9 cellular contexts compared by ENCODE assay signal in the genomic region with DNA sequence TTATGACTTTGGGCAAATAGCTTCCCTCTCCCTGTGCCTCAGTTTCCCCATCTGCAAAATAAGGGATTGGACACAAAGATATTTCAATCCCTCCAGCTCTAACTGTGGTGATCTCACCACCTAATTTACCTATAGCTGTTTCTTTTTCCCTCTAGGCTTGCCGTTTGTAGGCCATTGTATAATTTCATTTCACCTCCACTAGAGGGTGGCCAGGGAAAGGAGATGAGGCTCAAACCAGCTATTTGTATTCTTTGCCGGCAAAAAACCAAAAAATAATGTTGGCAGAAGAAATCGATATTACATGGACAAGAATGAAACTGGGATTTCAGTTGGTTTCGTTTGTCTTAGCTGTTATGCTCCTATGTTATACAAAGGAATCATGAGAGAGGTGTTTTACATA. TPM values are rescaled to one million over a fixed set of nuclear protein-coding genes. Genes with fewer than 3 reads are reported as not detected.
A peak's percentile ranks its signal among the peaks of the same experiment; 100 is the strongest.
DNase-seq lines count a peak whose midpoint lies in the region; ATAC-seq and TF ChIP-seq lines count a peak whose summit lies in the region.
"Had no signal": no experiment of that assay in that cellular context is flagged by ENCODE, and none has a peak within 500 bp of the region (broad histone marks: within the 10 kb centered on the region; RNA-seq: fewer than 3 reads in every experiment).

No MANE protein-coding gene starts in this region.

- no peak overlapping the region for H2AK5ac ChIP-seq in H9 (ENCODE audit: insufficient read length, low read length)

- no peak for TF ChIP-seq EP300 in upper lobe of left lung (IDR thresholded peaks at IDR 0.05)

- peak; percentile 0 for DNase-seq in activated T-cell treated with anti-CD3 and anti-CD28 coated beads for 24 hours (ENCODE audit: low read depth)
- no peak for DNase-seq in activated T-cell treated with anti-CD3 and anti-CD28 coated beads for 4 hours
- no peak for DNase-seq in H9
- DNase-seq in NCI-H2227 treated with DMSO at 0.1 percent for 48 hours (lab: John Stamatoyannopoulos, UW) = peak; percentile 66
- DNase-seq in activated naive CD8-positive, alpha-beta T cell treated with anti-CD3 and anti-CD28 coated beads, Interleukin-2, amount 10 ng/mL, durations not matched to agents 7 days and 5 days = no peak
- DNase-seq in iPS-NIHi7 (ENCODE audit: extremely low spot score) = peak; percentile 61
- DNase-seq in upper lobe of left lung = no peak
- DNase-seq in NCI-H1048 (lab: John Stamatoyannopoulos, UW) = no peak

- H3K27ac ChIP-seq in H9 (ENCODE audit: insufficient read length, low read depth, low read length) (no peak overlapping the region), upper lobe of left lung (no peak overlapping the region)

- TF ChIP-seq CTCF in H9 (conservative IDR thresholded peaks at IDR 0.05) = peak; percentile 63
- TF ChIP-seq CTCF in upper lobe of left lung (IDR thresholded peaks at IDR 0.05) = peak in 5 of 6 experiments; percentile 30 to 52 (median 37)

- H3K9me3 Mint-ChIP-seq in H9 = peaks cover 0 to 26% of the 10 kb centered on the region in 2 experiments; a peak in 3 of 5 replicates
- H3K9me3 Mint-ChIP-seq in activated naive CD8-positive, alpha-beta T cell treated with anti-CD3 and anti-CD28 coated beads, Interleukin-2, amount 10 ng/mL, durations not matched to agents 7 days and 5 days = no peaks in the 10 kb centered on the region
- H3K9me3 Mint-ChIP-seq: dendritic cell treated with granulocyte-macrophage colony-stimulating factor and Interleukin-4, amounts not matched to agents 40 ng/mL and 50 ng/mL, for 4 days had no signal

- peak; percentile 56 for ATAC-seq in activated naive CD8-positive, alpha-beta T cell treated with anti-CD3 and anti-CD28 coated beads, Interleukin-2, amount 10 ng/mL, durations not matched to agents 7 days and 5 days (ENCODE audit: low read depth)
- ATAC-seq in upper lobe of left lung (ENCODE audit: low FRiP score in 2 of 2) = peak in 1 of 2 donors; percentile 45

- no peak overlapping the region for H2BK15ac ChIP-seq in H9 (ENCODE audit: low read depth, low read length)

- H3K23ac ChIP-seq in H9 (ENCODE audit: insufficient read length, low read depth, low read length) = no peak overlapping the region

- no peak for TF ChIP-seq POLR2A in upper lobe of left lung (IDR thresholded peaks at IDR 0.05)

- no peak overlapping the region for H4K8ac ChIP-seq in H9 (replicated peaks; ENCODE audit: insufficient read length, low read depth, low read length)

- no peak overlapping the region for H2BK120ac ChIP-seq in H9 (ENCODE audit: low read depth, low read length, poor library complexity, severe bottlenecking)

- H2AFZ ChIP-seq in H9 (ENCODE audit: low read length) = no peak overlapping the region

- no peak overlapping the region for H2BK5ac ChIP-seq in H9 (ENCODE audit: insufficient read length, low read length)

- H3K27me3 ChIP-seq in H9 (ENCODE audit: insufficient read depth, low read length) (no peaks in the 10 kb centered on the region), upper lobe of left lung (no peaks in the 10 kb centered on the region)

- no peak overlapping the region for H3K4me3 ChIP-seq in upper lobe of left lung

- H3K27ac Mint-ChIP-seq in H9 = no peak overlapping the region
- H3K27ac Mint-ChIP-seq in activated naive CD8-positive, alpha-beta T cell treated with anti-CD3 and anti-CD28 coated beads, Interleukin-2, amount 10 ng/mL, durations not matched to agents 7 days and 5 days = no peak overlapping the region
- H3K27ac Mint-ChIP-seq: dendritic cell treated with granulocyte-macrophage colony-stimulating factor and Interleukin-4, amounts not matched to agents 40 ng/mL and 50 ng/mL, for 4 days had no signal

- no peak overlapping the region for H2BK12ac ChIP-seq in H9 (ENCODE audit: insufficient read length, low read depth, low read length)

- H3K9ac ChIP-seq in H9 (ENCODE audit: extremely low read depth, insufficient read length, low read length) = no peak overlapping the region

- H3K4me1 ChIP-seq in H9 (ENCODE audit: insufficient read depth, low read length) = no peaks in the 10 kb centered on the region
- H3K4me1 ChIP-seq in upper lobe of left lung = no peaks in the 10 kb centered on the region

- peaks cover 0 to 3% (median 0%) of the 10 kb centered on the region in 3 experiments; a peak in 1 of 7 replicates for H3K36me3 Mint-ChIP-seq in H9 (ENCODE audit: insufficient read depth in 1 of 3, low read depth in 3 of 3)
- H3K36me3 Mint-ChIP-seq in activated naive CD8-positive, alpha-beta T cell treated with anti-CD3 and anti-CD28 coated beads, Interleukin-2, amount 10 ng/mL, durations not matched to agents 7 days and 5 days = no peaks in the 10 kb centered on the region

- H3K27me3 Mint-ChIP-seq in H9 (ENCODE audit: low read depth) = no peaks in the 10 kb centered on the region
- no peaks in the 10 kb centered on the region for H3K27me3 Mint-ChIP-seq in activated naive CD8-positive, alpha-beta T cell treated with anti-CD3 and anti-CD28 coated beads, Interleukin-2, amount 10 ng/mL, durations not matched to agents 7 days and 5 days
- H3K27me3 Mint-ChIP-seq: dendritic cell treated with granulocyte-macrophage colony-stimulating factor and Interleukin-4, amounts not matched to agents 40 ng/mL and 50 ng/mL, for 4 days had no signal

- H4K20me1 ChIP-seq in H9 (ENCODE audit: control insufficient read depth, insufficient read depth, insufficient read length) = no peaks in the 10 kb centered on the region

- no peaks in the 10 kb centered on the region for H3K79me1 ChIP-seq in H9 (ENCODE audit: insufficient read depth, low read depth, low read length, poor library complexity, severe bottlenecking)

- H3K36me3 ChIP-seq in upper lobe of left lung = no peaks in the 10 kb centered on the region

- H3K56ac ChIP-seq in H9 (ENCODE audit: insufficient read length, low read depth, low read length) = no peak overlapping the region

- H4K5ac ChIP-seq in H9 (ENCODE audit: insufficient read length, low read depth, low read length) = no peak overlapping the region

- no peak overlapping the region for H3K4ac ChIP-seq in H9 (ENCODE audit: low read depth, low read length)

- no peak overlapping the region for H3K4me2 ChIP-seq in H9 (ENCODE audit: insufficient read depth, insufficient read length, low read length)

- H3K4me3 Mint-ChIP-seq in H9 = no peak overlapping the region
- H3K4me3 Mint-ChIP-seq in activated naive CD8-positive, alpha-beta T cell treated with anti-CD3 and anti-CD28 coated beads, Interleukin-2, amount 10 ng/mL, durations not matched to agents 7 days and 5 days = no peak overlapping the region
- H3K4me3 Mint-ChIP-seq: dendritic cell treated with granulocyte-macrophage colony-stimulating factor and Interleukin-4, amounts not matched to agents 40 ng/mL and 50 ng/mL, for 4 days had no signal

- POLR2A ChIA-PET in activated naive CD8-positive, alpha-beta T cell treated with anti-CD3 and anti-CD28 coated beads, Interleukin-2, amount 10 ng/mL, durations not matched to agents 7 days and 5 days (lab: Charles Lee) = no interaction called here

- no peak overlapping the region for H3T11ph ChIP-seq in H9 (ENCODE audit: low read length)

- peaks cover 0 to 3% of the 10 kb centered on the region in 2 experiments; a peak in 1 of 4 replicates for H3K4me1 Mint-ChIP-seq in H9
- peaks cover 3% of the 10 kb centered on the region for H3K4me1 Mint-ChIP-seq in activated naive CD8-positive, alpha-beta T cell treated with anti-CD3 and anti-CD28 coated beads, Interleukin-2, amount 10 ng/mL, durations not matched to agents 7 days and 5 days

- H3K9me3 ChIP-seq in H9 (ENCODE audit: control insufficient read depth, low read depth, low read length) (peaks cover 6% of the 10 kb centered on the region), upper lobe of left lung (no peaks in the 10 kb centered on the region)

- H3K79me2 ChIP-seq in H9 (ENCODE audit: insufficient read depth, low read length) = no peaks in the 10 kb centered on the region

- no CpG with 5 or more reads among the region's 4 CpGs for WGBS in H9 (ENCODE audit: extremely low coverage, insufficient read length, low lambda C conversion rate)
- 6 to 36% methylated on average over 4 of the region's 4 CpGs for WGBS in upper lobe of left lung, 2 donors

- no peak overlapping the region for H4K91ac ChIP-seq in H9 (ENCODE audit: insufficient read length, low read depth, low read length)

- no peaks in the 10 kb centered on the region for H3K23me2 ChIP-seq in H9 (ENCODE audit: insufficient read length, low read depth, low read length, poor library complexity, severe bottlenecking)

- H3K14ac ChIP-seq in H9 (ENCODE audit: insufficient read depth, low read length) = no peak overlapping the region

- H2BK20ac ChIP-seq in H9 (ENCODE audit: low read depth, low read length, poor library complexity, severe bottlenecking) = no peak overlapping the region

- no peak overlapping the region for H3K18ac ChIP-seq in H9 (ENCODE audit: insufficient read length, low read depth, low read length)

RNA-seq across cellular contexts. Expression of a gene that starts 36.1 kb away (rescaled TPM):
- 6.2 and 6.5 TPM in 2 replicates for total RNA-seq in H9 (2021)
- 10 to 100 TPM; 71.9 to 80.4 TPM for total RNA-seq in activated naive CD8-positive, alpha-beta T cell treated with anti-CD3 and anti-CD28 coated beads, Interleukin-2, amount 10 ng/mL, durations not matched to agents 7 days and 5 days
- total RNA-seq in upper lobe of left lung = 10 to 100 TPM; 20.6 to 51.6 (median 42.1) TPM

Comparison
In these comparisons a context has a peak if more than half of its experiments do, and no peak if none do; other contexts are left out.
1. DNase-seq: peak in activated T-cell treated with anti-CD3 and anti-CD28 coated beads for 24 hours (single experiment), NCI-H2227 treated with DMSO at 0.1 percent for 48 hours (single experiment) and iPS-NIHi7 (single experiment); none in activated T-cell treated with anti-CD3 and anti-CD28 coated beads for 4 hours (single experiment), H9 (single experiment), activated naive CD8-positive, alpha-beta T cell treated with anti-CD3 and anti-CD28 coated beads, Interleukin-2, amount 10 ng/mL, durations not matched to agents 7 days and 5 days (single experiment), upper lobe of left lung (0 of 2) and NCI-H1048 (single experiment).